ENCODE assay signal across 2 cellular contexts in genomic region chr10:11611248-11612003, GRCh38.
TF ChIP-seq lines count a peak whose summit lies in the region.

USP6NL (minus strand) TSS chr10:11611650; CDS start chr10:11597634, 14,016 bp downstream.

TF ChIP-seq in HEK293, 187 proteins besides CTCF, POLR2A, EP300 and RAD21 (continued from another document):
- TF ChIP-seq ZBTB1 (tag by site-specific recombination; IDR thresholded peaks at IDR 0.05) (no peak), ZBTB20 (tag by site-specific recombination; IDR thresholded peaks at IDR 0.05) (peak; percentile 89), PATZ1 (tag by site-specific recombination; IDR thresholded peaks at IDR 0.05) (no peak; the same call in 1 of the 2 replicates), IKZF3 (tag by site-specific recombination; IDR thresholded peaks at IDR 0.05) (peak; percentile 99), ZXDB (tag by site-specific recombination; IDR thresholded peaks at IDR 0.05) (no peak), ZSCAN30 (tag by site-specific recombination; IDR thresholded peaks at IDR 0.05) (peak; percentile 47; the same call in 1 of the 2 replicates), ZBTB10 (tag by site-specific recombination; IDR thresholded peaks at IDR 0.05) (no peak), ZNF362 (tag by site-specific recombination; IDR thresholded peaks at IDR 0.05) (0 out of 2 replicates have a peak, but pooled peaks have one; percentile 36), ZNF555 (tag by site-specific recombination; conservative IDR thresholded peaks at IDR 0.05) (no peak), ZNF274 (IDR thresholded peaks at IDR 0.05; ENCODE audit: low read length) (no peak), ZNF274 (tag by site-specific recombination; IDR thresholded peaks at IDR 0.05; ENCODE audit: borderline replicate concordance) (no peak), KLF10 (tag by site-specific recombination; IDR thresholded peaks at IDR 0.05) (peak; percentile 51; the same call in 1 of the 2 replicates)
- TF ChIP-seq, protein P1, sequence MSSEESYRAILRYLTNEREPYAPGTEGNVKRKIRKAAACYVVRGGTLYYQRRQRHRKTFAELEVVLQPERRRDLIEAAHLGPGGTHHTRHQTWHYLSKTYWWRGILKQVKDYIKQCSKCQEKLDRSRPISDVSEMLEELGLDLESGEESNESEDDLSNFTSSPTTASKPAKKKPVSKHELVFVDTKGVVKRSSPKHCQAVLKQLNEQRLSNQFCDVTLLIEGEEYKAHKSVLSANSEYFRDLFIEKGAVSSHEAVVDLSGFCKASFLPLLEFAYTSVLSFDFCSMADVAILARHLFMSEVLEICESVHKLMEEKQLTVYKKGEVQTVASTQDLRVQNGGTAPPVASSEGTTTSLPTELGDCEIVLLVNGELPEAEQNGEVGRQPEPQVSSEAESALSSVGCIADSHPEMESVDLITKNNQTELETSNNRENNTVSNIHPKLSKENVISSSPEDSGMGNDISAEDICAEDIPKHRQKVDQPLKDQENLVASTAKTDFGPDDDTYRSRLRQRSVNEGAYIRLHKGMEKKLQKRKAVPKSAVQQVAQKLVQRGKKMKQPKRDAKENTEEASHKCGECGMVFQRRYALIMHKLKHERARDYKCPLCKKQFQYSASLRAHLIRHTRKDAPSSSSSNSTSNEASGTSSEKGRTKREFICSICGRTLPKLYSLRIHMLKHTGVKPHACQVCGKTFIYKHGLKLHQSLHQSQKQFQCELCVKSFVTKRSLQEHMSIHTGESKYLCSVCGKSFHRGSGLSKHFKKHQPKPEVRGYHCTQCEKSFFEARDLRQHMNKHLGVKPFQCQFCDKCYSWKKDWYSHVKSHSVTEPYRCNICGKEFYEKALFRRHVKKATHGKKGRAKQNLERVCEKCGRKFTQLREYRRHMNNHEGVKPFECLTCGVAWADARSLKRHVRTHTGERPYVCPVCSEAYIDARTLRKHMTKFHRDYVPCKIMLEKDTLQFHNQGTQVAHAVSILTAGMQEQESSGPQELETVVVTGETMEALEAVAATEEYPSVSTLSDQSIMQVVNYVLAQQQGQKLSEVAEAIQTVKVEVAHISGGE (tag by site-specific recombination; conservative IDR thresholded peaks at IDR 0.05; ENCODE audit: low read depth) = peak; percentile 50; the same call in 1 of the 2 replicates
- TF ChIP-seq, protein P2, sequence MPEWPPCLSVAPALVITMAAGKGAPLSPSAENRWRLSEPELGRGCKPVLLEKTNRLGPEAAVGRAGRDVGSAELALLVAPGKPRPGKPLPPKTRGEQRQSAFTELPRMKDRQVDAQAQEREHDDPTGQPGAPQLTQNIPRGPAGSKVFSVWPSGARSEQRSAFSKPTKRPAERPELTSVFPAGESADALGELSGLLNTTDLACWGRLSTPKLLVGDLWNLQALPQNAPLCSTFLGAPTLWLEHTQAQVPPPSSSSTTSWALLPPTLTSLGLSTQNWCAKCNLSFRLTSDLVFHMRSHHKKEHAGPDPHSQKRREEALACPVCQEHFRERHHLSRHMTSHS (tag by site-specific recombination; IDR thresholded peaks at IDR 0.05) = no peak

TF ChIP-seq in GM12878, 131 proteins besides CTCF, POLR2A, EP300 and RAD21 (continued from another document and continues in another):
- TF ChIP-seq NR2F1 (conservative IDR thresholded peaks at IDR 0.05) = peak; percentile 53
- TF ChIP-seq CBX3 (IDR thresholded peaks at IDR 0.05; ENCODE audit: borderline replicate concordance, low read depth) = no peak
- TF ChIP-seq SUZ12 (IDR thresholded peaks at IDR 0.05; ENCODE audit: unreplicated experiment) = no peak
- no peak for TF ChIP-seq SMAD1 (IDR thresholded peaks at IDR 0.05; ENCODE audit: low read depth, partially characterized antibody)
- TF ChIP-seq, protein P3, sequence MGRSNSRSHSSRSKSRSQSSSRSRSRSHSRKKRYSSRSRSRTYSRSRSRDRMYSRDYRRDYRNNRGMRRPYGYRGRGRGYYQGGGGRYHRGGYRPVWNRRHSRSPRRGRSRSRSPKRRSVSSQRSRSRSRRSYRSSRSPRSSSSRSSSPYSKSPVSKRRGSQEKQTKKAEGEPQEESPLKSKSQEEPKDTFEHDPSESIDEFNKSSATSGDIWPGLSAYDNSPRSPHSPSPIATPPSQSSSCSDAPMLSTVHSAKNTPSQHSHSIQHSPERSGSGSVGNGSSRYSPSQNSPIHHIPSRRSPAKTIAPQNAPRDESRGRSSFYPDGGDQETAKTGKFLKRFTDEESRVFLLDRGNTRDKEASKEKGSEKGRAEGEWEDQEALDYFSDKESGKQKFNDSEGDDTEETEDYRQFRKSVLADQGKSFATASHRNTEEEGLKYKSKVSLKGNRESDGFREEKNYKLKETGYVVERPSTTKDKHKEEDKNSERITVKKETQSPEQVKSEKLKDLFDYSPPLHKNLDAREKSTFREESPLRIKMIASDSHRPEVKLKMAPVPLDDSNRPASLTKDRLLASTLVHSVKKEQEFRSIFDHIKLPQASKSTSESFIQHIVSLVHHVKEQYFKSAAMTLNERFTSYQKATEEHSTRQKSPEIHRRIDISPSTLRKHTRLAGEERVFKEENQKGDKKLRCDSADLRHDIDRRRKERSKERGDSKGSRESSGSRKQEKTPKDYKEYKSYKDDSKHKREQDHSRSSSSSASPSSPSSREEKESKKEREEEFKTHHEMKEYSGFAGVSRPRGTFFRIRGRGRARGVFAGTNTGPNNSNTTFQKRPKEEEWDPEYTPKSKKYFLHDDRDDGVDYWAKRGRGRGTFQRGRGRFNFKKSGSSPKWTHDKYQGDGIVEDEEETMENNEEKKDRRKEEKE (IDR thresholded peaks at IDR 0.05) = no peak
- TF ChIP-seq, protein P4, sequence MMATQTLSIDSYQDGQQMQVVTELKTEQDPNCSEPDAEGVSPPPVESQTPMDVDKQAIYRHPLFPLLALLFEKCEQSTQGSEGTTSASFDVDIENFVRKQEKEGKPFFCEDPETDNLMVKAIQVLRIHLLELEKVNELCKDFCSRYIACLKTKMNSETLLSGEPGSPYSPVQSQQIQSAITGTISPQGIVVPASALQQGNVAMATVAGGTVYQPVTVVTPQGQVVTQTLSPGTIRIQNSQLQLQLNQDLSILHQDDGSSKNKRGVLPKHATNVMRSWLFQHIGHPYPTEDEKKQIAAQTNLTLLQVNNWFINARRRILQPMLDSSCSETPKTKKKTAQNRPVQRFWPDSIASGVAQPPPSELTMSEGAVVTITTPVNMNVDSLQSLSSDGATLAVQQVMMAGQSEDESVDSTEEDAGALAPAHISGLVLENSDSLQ (IDR thresholded peaks at IDR 0.05) = no peak
- no peak for TF ChIP-seq SP1 (IDR thresholded peaks at IDR 0.05; ENCODE audit: low read depth, low read length)
- TF ChIP-seq ZNF217 (IDR thresholded peaks at IDR 0.05) = peak; percentile 73
- no peak for TF ChIP-seq STAT1 (conservative IDR thresholded peaks at IDR 0.05)
- TF ChIP-seq MYB (IDR thresholded peaks at IDR 0.05; ENCODE audit: borderline replicate concordance, low read depth, low read length) = no peak
- TF ChIP-seq PAX5 (IDR thresholded peaks at IDR 0.05; ENCODE audit: borderline replicate concordance, low read depth, low read length) = peak; percentile 18; the same call in 1 of the 2 replicates
- TF ChIP-seq CREB1 (IDR thresholded peaks at IDR 0.05; ENCODE audit: low read depth) = no peak
- no peak for TF ChIP-seq PAX8 (IDR thresholded peaks at IDR 0.05)
- peak; percentile 97 for TF ChIP-seq YY1 (IDR thresholded peaks at IDR 0.05; ENCODE audit: low read depth, low read length)
- no peak for TF ChIP-seq ETV6 (conservative IDR thresholded peaks at IDR 0.05 in 1 of 2, IDR thresholded peaks at IDR 0.05 in 1 of 2; ENCODE audit: borderline replicate concordance in 1 of 2, low read depth in 1 of 2)
- no peak for TF ChIP-seq GABPA (IDR thresholded peaks at IDR 0.05; ENCODE audit: low read depth)
- no peak for TF ChIP-seq IRF4 (IDR thresholded peaks at IDR 0.05; ENCODE audit: low read depth, low read length)
- no peak for TF ChIP-seq ZZZ3 (IDR thresholded peaks at IDR 0.05; ENCODE audit: control insufficient read depth, insufficient read length, low read depth)
- TF ChIP-seq NBN (IDR thresholded peaks at IDR 0.05) = no peak
- peak; percentile 86 for TF ChIP-seq DPF2 (IDR thresholded peaks at IDR 0.05)
- no peak; the same call in 1 of the 2 replicates for TF ChIP-seq EED (IDR thresholded peaks at IDR 0.05; ENCODE audit: low read depth)
- TF ChIP-seq SRF (IDR thresholded peaks at IDR 0.05; ENCODE audit: low read depth in 2 of 2, low read length in 2 of 2) = no peak
- no peak for TF ChIP-seq IRF3 (IDR thresholded peaks at IDR 0.05)
- TF ChIP-seq ZNF687 (IDR thresholded peaks at IDR 0.05) = peak; percentile 65
- no peak; the same call in 1 of the 2 replicates for TF ChIP-seq ASH2L (IDR thresholded peaks at IDR 0.05; ENCODE audit: borderline replicate concordance, low read depth)
- TF ChIP-seq IKZF1 (conservative IDR thresholded peaks at IDR 0.05) = peak; percentile 98
- TF ChIP-seq, protein P5, sequence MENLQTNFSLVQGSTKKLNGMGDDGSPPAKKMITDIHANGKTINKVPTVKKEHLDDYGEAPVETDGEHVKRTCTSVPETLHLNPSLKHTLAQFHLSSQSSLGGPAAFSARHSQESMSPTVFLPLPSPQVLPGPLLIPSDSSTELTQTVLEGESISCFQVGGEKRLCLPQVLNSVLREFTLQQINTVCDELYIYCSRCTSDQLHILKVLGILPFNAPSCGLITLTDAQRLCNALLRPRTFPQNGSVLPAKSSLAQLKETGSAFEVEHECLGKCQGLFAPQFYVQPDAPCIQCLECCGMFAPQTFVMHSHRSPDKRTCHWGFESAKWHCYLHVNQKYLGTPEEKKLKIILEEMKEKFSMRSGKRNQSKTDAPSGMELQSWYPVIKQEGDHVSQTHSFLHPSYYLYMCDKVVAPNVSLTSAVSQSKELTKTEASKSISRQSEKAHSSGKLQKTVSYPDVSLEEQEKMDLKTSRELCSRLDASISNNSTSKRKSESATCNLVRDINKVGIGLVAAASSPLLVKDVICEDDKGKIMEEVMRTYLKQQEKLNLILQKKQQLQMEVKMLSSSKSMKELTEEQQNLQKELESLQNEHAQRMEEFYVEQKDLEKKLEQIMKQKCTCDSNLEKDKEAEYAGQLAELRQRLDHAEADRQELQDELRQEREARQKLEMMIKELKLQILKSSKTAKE (IDR thresholded peaks at IDR 0.05; ENCODE audit: low read depth, poor library complexity, severe bottlenecking) = no peak
- peak; percentile 58; the same call in 1 of the 2 replicates for TF ChIP-seq ZSCAN29 (IDR thresholded peaks at IDR 0.05)
- TF ChIP-seq MEF2B (IDR thresholded peaks at IDR 0.05; ENCODE audit: partially characterized antibody, poor library complexity, severe bottlenecking) = no peak
- peak; percentile 84 for TF ChIP-seq RUNX3 (IDR thresholded peaks at IDR 0.05; ENCODE audit: low read length)
- TF ChIP-seq PML (IDR thresholded peaks at IDR 0.05; ENCODE audit: low read length) = peak; percentile 62; the same call in 1 of the 2 replicates
- no peak for TF ChIP-seq RCOR1 (conservative IDR thresholded peaks at IDR 0.05; ENCODE audit: low read depth, low read length)
- TF ChIP-seq ZBTB40 (IDR thresholded peaks at IDR 0.05; ENCODE audit: borderline replicate concordance) = no peak
- TF ChIP-seq ZBED1 (IDR thresholded peaks at IDR 0.05; ENCODE audit: borderline replicate concordance) = no peak
